ENCODE assay signal across 1 cellular context in genomic region chr19:14798760-14799159, GRCh38.
TF ChIP-seq lines count a peak whose summit lies in the region.

No MANE protein-coding gene starts in this region.

TF ChIP-seq in K562, 482 proteins besides CTCF, POLR2A, EP300 and RAD21:
- TF ChIP-seq BCOR (IDR thresholded peaks at IDR 0.05) (no peak), TBP (optimal IDR thresholded peaks at IDR 0.05; ENCODE audit: low read depth, low read length) (no peak), CREB3L1 (IDR thresholded peaks at IDR 0.05; ENCODE audit: borderline replicate concordance, low read depth) (no peak), E2F8 (IDR thresholded peaks at IDR 0.05; ENCODE audit: low read depth, partially characterized antibody) (no peak), ZNF282 (CRISPR knock-in tag; IDR thresholded peaks at IDR 0.05) (no peak), ATF7 (IDR thresholded peaks at IDR 0.05) (peak; percentile 31; the same call in 1 of the 2 replicates), TAF1 (IDR thresholded peaks at IDR 0.05; ENCODE audit: control insufficient read depth, extremely low read depth, insufficient read depth, low read length, severe bottlenecking) (no peak), HDAC3 (IDR thresholded peaks at IDR 0.05; ENCODE audit: borderline replicate concordance, partially characterized antibody) (no peak), HOXB6 (CRISPR knock-in tag; IDR thresholded peaks at IDR 0.05; ENCODE audit: borderline replicate concordance) (no peak), E2F4 (CRISPR knock-in tag; IDR thresholded peaks at IDR 0.05; ENCODE audit: low read depth) (no peak), ZFP1 (CRISPR knock-in tag; IDR thresholded peaks at IDR 0.05) (no peak), ATF3 (IDR thresholded peaks at IDR 0.05) (peak; percentile 39; the same call in 1 of the 2 replicates), ATF3 (CRISPR knock-in tag; conservative IDR thresholded peaks at IDR 0.05) (no peak), CTCFL (IDR thresholded peaks at IDR 0.05; ENCODE audit: borderline replicate concordance, insufficient read depth, low read depth, low read length, poor library complexity, severe bottlenecking) (no peak), SMARCE1 (IDR thresholded peaks at IDR 0.05) (no peak), CHD2 (IDR thresholded peaks at IDR 0.05; ENCODE audit: low read depth, low read length) (no peak), FIP1L1 (IDR thresholded peaks at IDR 0.05; ENCODE audit: low read depth, low read length, poor library complexity, severe bottlenecking) (no peak), NFE2 (IDR thresholded peaks at IDR 0.05; ENCODE audit: low read depth) (no peak), ZBTB17 (CRISPR knock-in tag; IDR thresholded peaks at IDR 0.05) (0 out of 2 replicates have a peak, but pooled peaks have one; percentile 60), ETV1 (tag; conservative IDR thresholded peaks at IDR 0.05; ENCODE audit: low read depth) (no peak), EGR1 (conservative IDR thresholded peaks at IDR 0.05) (no peak), TEAD1 (CRISPR knock-in tag; IDR thresholded peaks at IDR 0.05) (no peak), ZNF785 (CRISPR knock-in tag; IDR thresholded peaks at IDR 0.05) (no peak), ZNF445 (CRISPR knock-in tag; IDR thresholded peaks at IDR 0.05; ENCODE audit: low read depth) (no peak), SRSF1 (IDR thresholded peaks at IDR 0.05; ENCODE audit: low read depth, low read length) (no peak), STAG1 (CRISPR knock-in tag; IDR thresholded peaks at IDR 0.05; ENCODE audit: borderline replicate concordance) (no peak), SMARCC2 (IDR thresholded peaks at IDR 0.05; ENCODE audit: low read depth) (no peak)
